ENCODE assay signal across 14 cellular contexts in the genomic region with DNA sequence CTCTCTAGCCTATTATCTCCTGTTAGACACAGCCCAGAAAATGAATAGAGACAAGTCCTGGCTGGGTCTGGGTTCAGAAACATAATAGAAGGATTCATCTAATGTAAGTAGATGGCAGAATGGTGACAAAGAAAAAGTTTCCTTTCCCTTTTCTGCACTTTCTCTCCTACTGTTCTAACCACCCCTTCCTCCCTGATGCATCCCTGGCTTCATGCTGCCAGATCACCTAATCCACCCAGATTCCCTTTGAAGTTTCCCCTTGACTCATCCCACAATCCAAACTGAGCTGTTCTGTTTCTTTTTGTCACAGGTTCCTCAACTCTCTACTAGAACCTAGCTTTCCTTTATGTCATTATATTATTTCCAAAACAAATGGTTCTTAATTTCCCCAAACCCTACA. TPM values are rescaled to one million over a fixed set of nuclear protein-coding genes. Genes with fewer than 3 reads are reported as not detected.
DNase-seq lines count a peak whose midpoint lies in the region; ATAC-seq, FAIRE-seq and TF ChIP-seq lines count a peak whose summit lies in the region.
"Had no signal": no experiment of that assay in that cellular context is flagged by ENCODE, and none has a peak within 500 bp of the region (broad histone marks: within the 10 kb centered on the region; RNA-seq: fewer than 3 reads in every experiment).

No MANE protein-coding gene starts in this region.

- H3K36me3 ChIP-seq in GM23338 (ENCODE audit: insufficient read depth): no peaks in the 10 kb centered on the region
- H3K36me3 ChIP-seq in OCI-LY1 (ENCODE audit: insufficient read depth, low read length): peaks cover 9% of the 10 kb centered on the region
- no peaks in the 10 kb centered on the region for H3K36me3 ChIP-seq in endodermal cell (ENCODE audit: control insufficient read depth, insufficient read depth, low read length)
- H3K36me3 ChIP-seq in pancreas: no peaks in the 10 kb centered on the region
- H3K36me3 ChIP-seq: esophagus muscularis mucosa, neural progenitor cell had no signal

- H3K9ac ChIP-seq in OCI-LY1 (ENCODE audit: low read length) (peak overlapping the region; percentile 57), endodermal cell (ENCODE audit: extremely low read depth, low read length, poor library complexity, severe bottlenecking) (no peak overlapping the region)
- H3K9ac ChIP-seq: neural progenitor cell had no signal

- H3K27ac ChIP-seq in GM23338 (ENCODE audit: low read depth): peak overlapping the region; percentile 45; the same call in 1 of the 2 replicates
- peak overlapping the region; percentile 96 for H3K27ac ChIP-seq in OCI-LY1 (ENCODE audit: low read depth, low read length, poor library complexity, severe bottlenecking)
- no peak overlapping the region for H3K27ac ChIP-seq in endodermal cell (ENCODE audit: low read depth, low read length)
- peak overlapping the region; percentile 72 to 92 (median 80) for H3K27ac ChIP-seq in pancreas
- H3K27ac ChIP-seq: esophagus muscularis mucosa, neural progenitor cell had no signal

- H3K9me2 ChIP-seq in GM23338 (ENCODE audit: insufficient read depth) (no peaks in the 10 kb centered on the region), OCI-LY1 (ENCODE audit: low read depth, low read length) (no peaks in the 10 kb centered on the region)

- H3K4me1 Mint-ChIP-seq in GM23338: peaks cover 36% of the 10 kb centered on the region
- H3K4me1 Mint-ChIP-seq in endodermal cell: peaks cover 44% of the 10 kb centered on the region
- no peaks in the 10 kb centered on the region for H3K4me1 Mint-ChIP-seq in activated naive CD4-positive, alpha-beta T cell treated with anti-CD3 and anti-CD28 coated beads, Interleukin-2, amount 10 ng/mL, durations not matched to agents 7 days and 5 days

- no peak overlapping the region for H2AFZ ChIP-seq in GM23338
- H2AFZ ChIP-seq in OCI-LY1 (ENCODE audit: low read length): no peak overlapping the region

- H3K36me3 Mint-ChIP-seq in GM23338 (ENCODE audit: low read depth) (peaks cover 7% of the 10 kb centered on the region; the same call in 2 of the 3 replicates), endodermal cell (ENCODE audit: low read depth) (no peaks in the 10 kb centered on the region)
- H3K36me3 Mint-ChIP-seq in activated naive CD4-positive, alpha-beta T cell treated with anti-CD3 and anti-CD28 coated beads, Interleukin-2, amount 10 ng/mL, durations not matched to agents 7 days and 5 days: no peaks in the 10 kb centered on the region
- H3K36me3 Mint-ChIP-seq: immature natural killer cell, neural progenitor cell had no signal

- FAIRE-seq in pancreas (lab: Jason Lieb, UNC): no peak

- H3K9me3 ChIP-seq in OCI-LY1 (ENCODE audit: low read length) (no peaks in the 10 kb centered on the region), endodermal cell (ENCODE audit: control insufficient read depth, low read length) (no peaks in the 10 kb centered on the region), pancreas (no peaks in the 10 kb centered on the region)
- H3K9me3 ChIP-seq: esophagus muscularis mucosa had no signal

- H3K27me3 ChIP-seq in GM23338 (ENCODE audit: insufficient read depth) (no peaks in the 10 kb centered on the region), OCI-LY1 (ENCODE audit: insufficient read depth, low read length) (no peaks in the 10 kb centered on the region), endodermal cell (ENCODE audit: control insufficient read depth, insufficient read depth, low read length, poor library complexity, severe bottlenecking) (no peaks in the 10 kb centered on the region), pancreas (no peaks in the 10 kb centered on the region)
- H3K27me3 ChIP-seq: esophagus muscularis mucosa, neural progenitor cell had no signal

- no peaks in the 10 kb centered on the region for H3F3A ChIP-seq in GM23338 (replicated peaks; ENCODE audit: low read depth)
- H3F3A ChIP-seq in OCI-LY1 (ENCODE audit: insufficient read depth, low read length): peaks cover 18% of the 10 kb centered on the region

- intact Hi-C loops in pancreas (cut with DNase I): no loop called here

- peak; percentile 30 for DNase-seq in GM23338 (ENCODE audit: low spot score)
- DNase-seq in endodermal cell: no peak
- no peak for DNase-seq in pancreas
- DNase-seq in activated naive CD4-positive, alpha-beta T cell treated with anti-CD3 and anti-CD28 coated beads, Interleukin-2, amount 10 ng/mL, durations not matched to agents 7 days and 5 days: no peak
- DNase-seq in Ammon's horn (ENCODE audit: low spot score): no peak
- no peak for DNase-seq in activated gamma-delta T cell (lab: John Stamatoyannopoulos, UW)
- DNase-seq: activated T-cell treated with anti-CD3 and anti-CD28 coated beads for 4 hours, COR-L47, HFFc6, immature natural killer cell had no signal

- CTCF ChIA-PET in activated naive CD4-positive, alpha-beta T cell treated with anti-CD3 and anti-CD28 coated beads, Interleukin-2, amount 10 ng/mL, durations not matched to agents 7 days and 5 days (lab: Charles Lee): interaction anchor here (1.2 kb wide), 1 partner anchor 17 kb away, joined by 3 read pairs; no protein-coding TSS in a partner anchor

- H3K27ac Mint-ChIP-seq in GM23338: peak overlapping the region; percentile 99
- peak overlapping the region; percentile 81 for H3K27ac Mint-ChIP-seq in endodermal cell
- no peak overlapping the region for H3K27ac Mint-ChIP-seq in activated naive CD4-positive, alpha-beta T cell treated with anti-CD3 and anti-CD28 coated beads, Interleukin-2, amount 10 ng/mL, durations not matched to agents 7 days and 5 days
- H3K27ac Mint-ChIP-seq: HFFc6, neural progenitor cell had no signal

- no peak overlapping the region for H3K4me3 ChIP-seq in GM23338
- H3K4me3 ChIP-seq in OCI-LY1 (ENCODE audit: low read depth, low read length, poor library complexity, severe bottlenecking): peak overlapping the region; percentile 65
- no peak overlapping the region for H3K4me3 ChIP-seq in endodermal cell (ENCODE audit: low read length)
- peak overlapping the region in 1 of 4 donors; percentile 42 for H3K4me3 ChIP-seq in pancreas
- H3K4me3 ChIP-seq: esophagus muscularis mucosa had no signal

- H3K79me2 ChIP-seq in GM23338 (replicated peaks; ENCODE audit: insufficient read depth) (no peaks in the 10 kb centered on the region), OCI-LY1 (ENCODE audit: insufficient read depth, low read length) (peaks cover 37% of the 10 kb centered on the region)

- H3K4me2 ChIP-seq in GM23338 (peak overlapping the region; percentile 0; the same call in 1 of the 2 replicates), OCI-LY1 (ENCODE audit: low read length) (peak overlapping the region; percentile 66)

- TF ChIP-seq CTCF in GM23338 (conservative IDR thresholded peaks at IDR 0.05; ENCODE audit: low read depth in 2 of 2) (no peak), OCI-LY1 (IDR thresholded peaks at IDR 0.05; ENCODE audit: low read length) (no peak), endodermal cell (conservative IDR thresholded peaks at IDR 0.05) (no peak), pancreas (IDR thresholded peaks at IDR 0.05) (no peak)

- no peaks in the 10 kb centered on the region for H4K20me1 ChIP-seq in GM23338 (replicated peaks; ENCODE audit: insufficient read depth)
- H4K20me1 ChIP-seq in OCI-LY1 (ENCODE audit: insufficient read depth, low read length): no peaks in the 10 kb centered on the region

- H3K4me3 Mint-ChIP-seq in GM23338 (peak overlapping the region; percentile 71), endodermal cell (no peak overlapping the region)
- no peak overlapping the region for H3K4me3 Mint-ChIP-seq in activated naive CD4-positive, alpha-beta T cell treated with anti-CD3 and anti-CD28 coated beads, Interleukin-2, amount 10 ng/mL, durations not matched to agents 7 days and 5 days
- H3K4me3 Mint-ChIP-seq: HFFc6, neural progenitor cell had no signal

- H3K9me3 Mint-ChIP-seq in GM23338 (peaks cover 3% of the 10 kb centered on the region; the same call in 1 of the 3 replicates), endodermal cell (no peaks in the 10 kb centered on the region)
- no peaks in the 10 kb centered on the region for H3K9me3 Mint-ChIP-seq in activated naive CD4-positive, alpha-beta T cell treated with anti-CD3 and anti-CD28 coated beads, Interleukin-2, amount 10 ng/mL, durations not matched to agents 7 days and 5 days

- ATAC-seq in GM23338: peak; percentile 16
- no peak for ATAC-seq in pancreas
- ATAC-seq in GM18511 (IDR thresholded peaks at IDR 0.05; ENCODE audit: unreplicated experiment): no peak

- peaks cover 13% of the 10 kb centered on the region; the same call in 1 of the 2 replicates for H3K4me1 ChIP-seq in GM23338 (ENCODE audit: insufficient read depth)
- peaks cover 81% of the 10 kb centered on the region for H3K4me1 ChIP-seq in OCI-LY1 (ENCODE audit: insufficient read depth, low read length, severe bottlenecking)
- H3K4me1 ChIP-seq in endodermal cell (ENCODE audit: control insufficient read depth, insufficient read depth, low read length): peaks cover 9% of the 10 kb centered on the region
- peaks cover 22 to 47% (median 40%) of the 10 kb centered on the region in 3 donors for H3K4me1 ChIP-seq in pancreas

- H3K27me3 Mint-ChIP-seq in GM23338 (ENCODE audit: insufficient read depth, low read depth, poor library complexity) (peaks cover 5% of the 10 kb centered on the region), endodermal cell (ENCODE audit: insufficient read depth) (no peaks in the 10 kb centered on the region)
- H3K27me3 Mint-ChIP-seq in activated naive CD4-positive, alpha-beta T cell treated with anti-CD3 and anti-CD28 coated beads, Interleukin-2, amount 10 ng/mL, durations not matched to agents 7 days and 5 days: no peaks in the 10 kb centered on the region

TF ChIP-seq in GM23338, 12 proteins besides CTCF, POLR2A, EP300 and RAD21 (continues in another document):
- TF ChIP-seq ZNF114 (CRISPR knock-in tag; IDR thresholded peaks at IDR 0.05) (no peak), JUNB (IDR thresholded peaks at IDR 0.05; ENCODE audit: unreplicated experiment) (no peak), EZH2 (IDR thresholded peaks at IDR 0.05; ENCODE audit: low read depth, unreplicated experiment) (no peak), EZH2phosphoT487 (IDR thresholded peaks at IDR 0.05; ENCODE audit: unreplicated experiment) (no peak), STAT1 (IDR thresholded peaks at IDR 0.05; ENCODE audit: unreplicated experiment) (no peak)
- TF ChIP-seq, protein P1, sequence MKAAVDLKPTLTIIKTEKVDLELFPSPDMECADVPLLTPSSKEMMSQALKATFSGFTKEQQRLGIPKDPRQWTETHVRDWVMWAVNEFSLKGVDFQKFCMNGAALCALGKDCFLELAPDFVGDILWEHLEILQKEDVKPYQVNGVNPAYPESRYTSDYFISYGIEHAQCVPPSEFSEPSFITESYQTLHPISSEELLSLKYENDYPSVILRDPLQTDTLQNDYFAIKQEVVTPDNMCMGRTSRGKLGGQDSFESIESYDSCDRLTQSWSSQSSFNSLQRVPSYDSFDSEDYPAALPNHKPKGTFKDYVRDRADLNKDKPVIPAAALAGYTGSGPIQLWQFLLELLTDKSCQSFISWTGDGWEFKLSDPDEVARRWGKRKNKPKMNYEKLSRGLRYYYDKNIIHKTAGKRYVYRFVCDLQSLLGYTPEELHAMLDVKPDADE (IDR thresholded peaks at IDR 0.05): no peak

RNA-seq across cellular contexts. Expression of a gene that starts 1.1 kb away (rescaled TPM):
- total RNA-seq in GM23338 (2014; rRNA removed; shearing (Covaris generic)): 13.4 and 14.2 TPM in 2 replicates
- polyA plus RNA-seq in GM23338 (2016; fragmentation: Nextera tagmentation; extraction: Ambion mirVana) (3.4 and 5.2 TPM in 2 replicates), pancreas (1 to 10 TPM; 1.5 to 2.2 TPM)
- total RNA-seq in endodermal cell (1 to 10 TPM; 1.4 to 2.0 TPM), pancreas (10 to 100 TPM in 3 of 6 donors, 1 to 10 TPM in 3; 8.7 to 27.0 (median 12.2) TPM)
- 0.32 TPM for polyA plus RNA-seq in endodermal cell (2013, experiment 1 of 2)
- 0.17 TPM for polyA plus RNA-seq in endodermal cell (2013, experiment 2 of 2)
- total RNA-seq: HFFc6 had no signal
